34 cellular contexts compared by ENCODE assay signal in the genomic region with DNA sequence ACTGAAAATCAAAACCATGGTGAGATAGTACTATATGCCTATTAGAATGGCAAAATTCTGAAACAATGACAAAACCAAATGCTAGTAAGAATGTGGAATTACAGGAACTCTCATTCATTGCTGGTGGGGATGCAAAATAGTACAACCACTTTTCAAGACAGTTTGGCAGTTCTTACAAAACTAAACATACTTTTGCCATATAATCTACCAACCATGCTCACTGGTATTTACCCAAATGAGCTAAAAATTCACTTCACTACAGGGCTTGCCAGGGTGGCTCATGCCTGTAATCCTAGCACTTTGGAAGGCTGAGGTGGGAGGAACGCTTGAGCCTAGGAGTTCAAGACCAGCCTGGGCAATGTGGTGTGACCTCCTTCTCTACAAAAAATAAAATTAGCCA. TPM values are rescaled to one million over a fixed set of nuclear protein-coding genes. Genes with fewer than 3 reads are reported as not detected.
DNase-seq lines count a peak whose midpoint lies in the region; ATAC-seq, FAIRE-seq and TF ChIP-seq lines count a peak whose summit lies in the region.
"Had no signal": no experiment of that assay in that cellular context is flagged by ENCODE, and none has a peak within 500 bp of the region (broad histone marks: within the 10 kb centered on the region; RNA-seq: fewer than 3 reads in every experiment).

No MANE protein-coding gene starts in this region.

- H3K18ac ChIP-seq in IMR-90 (ENCODE audit: low read depth, low read length) (no peak overlapping the region), trophoblast cell (ENCODE audit: low read length) (no peak overlapping the region)

- no peak overlapping the region for H3K23ac ChIP-seq in IMR-90 (ENCODE audit: low read depth, low read length)
- H3K23ac ChIP-seq in trophoblast cell (ENCODE audit: low read length) = no peak overlapping the region

- no peaks in the 10 kb centered on the region; a peak in 1 of 22 replicates for H3K36me3 ChIP-seq in BLaER1 treated with 17β-estradiol and CSF1 and Interleukin-3, amounts not matched to agents 10 nM and 100 nM
- no peaks in the 10 kb centered on the region for H3K36me3 ChIP-seq in IMR-90 (ENCODE audit: control insufficient read depth, insufficient read depth, low read length)
- no peaks in the 10 kb centered on the region for H3K36me3 ChIP-seq in GM12878 (ENCODE audit: control insufficient read depth in 2 of 2, insufficient read depth in 2 of 2, low read length in 1 of 2)
- H3K36me3 ChIP-seq in trophoblast cell (ENCODE audit: control insufficient read depth in 1 of 2, insufficient read depth in 2 of 2, low read length in 2 of 2) = no peaks in the 10 kb centered on the region
- H3K36me3 ChIP-seq: left ventricle myocardium inferior, Peyer's patch, right atrium auricular region had no signal

- WGBS in IMR-90 (ENCODE audit: extremely low coverage in 2 of 2, insufficient read length in 1 of 2), 2 experiments = no CpG with 5 or more reads among the region's 1 CpG
- 93% methylated on average over 1 of the region's 1 CpG for WGBS in GM12878 (ENCODE audit: insufficient coverage, insufficient replicate concordance, low lambda C conversion rate, missing lambda C conversion rate)
- no CpG with 5 or more reads among the region's 1 CpG for WGBS in trophoblast cell (ENCODE audit: extremely low coverage, insufficient coverage, insufficient read length)

- H2AK9ac ChIP-seq in IMR-90 (replicated peaks; ENCODE audit: low read depth, low read length, poor library complexity) = no peak overlapping the region

- peak; percentile 57 for ATAC-seq in IMR-90 (ENCODE audit: low read depth)
- ATAC-seq in GM12878 = peak; percentile 20
- ATAC-seq: stimulated activated naive CD8-positive, alpha-beta T cell treated with anti-CD3 and anti-CD28 coated beads, Interleukin-15, Interleukin-2, amounts not matched to agents 100 U/mL and 50 U/mL, for 24 hours had no signal

- no peaks in the 10 kb centered on the region for H3K9me1 ChIP-seq in IMR-90 (ENCODE audit: insufficient read depth, low read length)

- POLR2A ChIA-PET in IMR-90 (lab: Charles Lee; ENCODE audit: unreplicated experiment) (no interaction called here), GM12878 (lab: Charles Lee) (interaction anchor here (1.1 kb wide), 1 partner anchor 64 kb away, joined by 3 read pairs; no protein-coding TSS in a partner anchor)

- H4K8ac ChIP-seq in IMR-90 (ENCODE audit: low read depth in 2 of 2, low read length in 2 of 2) = no peak overlapping the region
- H4K8ac ChIP-seq in trophoblast cell (ENCODE audit: low read depth, low read length) = no peak overlapping the region

- in situ Hi-C loops in IMR-90 (cut with MboI; ENCODE audit: low sequenced_read_pairs) = no loop called here
- in situ Hi-C loops in GM12878 (cut with MboI) = no loop called here

- FAIRE-seq in GM12878 (lab: Jason Lieb, UNC) = no peak
- FAIRE-seq: urothelium cell line had no signal

- H3K9me3 ChIP-seq in BLaER1 treated with 17β-estradiol and CSF1 and Interleukin-3, amounts not matched to agents 10 nM and 100 nM (replicated peaks in 1 of 11) = peaks cover 0 to 15% (median 6%) of the 10 kb centered on the region in 11 experiments; a peak in 4 of 22 replicates
- H3K9me3 ChIP-seq in IMR-90 (ENCODE audit: control insufficient read depth, insufficient read depth, low read length) (no peaks in the 10 kb centered on the region), GM12878 (replicated peaks; ENCODE audit: control insufficient read depth, insufficient read depth, low read length) (no peaks in the 10 kb centered on the region; the same call in 1 of the 3 replicates), trophoblast cell (ENCODE audit: insufficient read depth, low read depth, low read length) (no peaks in the 10 kb centered on the region)
- H3K9me3 ChIP-seq: left ventricle myocardium inferior, Peyer's patch, right atrium auricular region had no signal

- H4K12ac ChIP-seq in trophoblast cell (ENCODE audit: low read depth, low read length) = no peak overlapping the region

- no peak overlapping the region for H2BK15ac ChIP-seq in IMR-90 (ENCODE audit: low read depth, low read length)

- no peak overlapping the region for H2BK5ac ChIP-seq in IMR-90 (ENCODE audit: low read depth, low read length, poor library complexity, severe bottlenecking)
- H2BK5ac ChIP-seq in trophoblast cell (ENCODE audit: low read depth, low read length, poor library complexity) = no peak overlapping the region

- TF ChIP-seq CTCF in IMR-90 (conservative IDR thresholded peaks at IDR 0.05; ENCODE audit: low read depth, low read length) = no peak
- TF ChIP-seq CTCF in GM12878 (IDR thresholded peaks at IDR 0.05 in 2 of 3, conservative IDR thresholded peaks at IDR 0.05 in 1 of 3; ENCODE audit: control insufficient read depth in 2 of 3, extremely low read depth in 1 of 3, insufficient read depth in 1 of 3, low read depth in 3 of 3, low read length in 3 of 3) = no peak

- H4K5ac ChIP-seq in IMR-90 (ENCODE audit: low read depth, low read length) = no peak overlapping the region

- H3K4me3 ChIP-seq in BLaER1 treated with 17β-estradiol and CSF1 and Interleukin-3, amounts not matched to agents 10 nM and 100 nM = no peak overlapping the region
- no peak overlapping the region for H3K4me3 ChIP-seq in IMR-90 (ENCODE audit: insufficient read depth, low read depth, low read length)
- H3K4me3 ChIP-seq in GM12878 = no peak overlapping the region
- no peak overlapping the region for H3K4me3 ChIP-seq in trophoblast cell (ENCODE audit: low read depth, low read length)
- H3K4me3 ChIP-seq: coronary artery, left ventricle myocardium inferior, Peyer's patch, right atrium auricular region, smooth muscle cell had no signal

- dilution Hi-C loops in IMR-90 (cut with HindIII; ENCODE audit: low sequenced_read_pairs, unreplicated experiment) = no loop called here

- SMC1A ChIA-PET in GM12878 (lab: Charles Lee; ENCODE audit: uncharacterized antibody, unreplicated experiment) = interaction anchor here (0.7 to 1.4 kb wide), 4 partner anchors 42 to 142 kb away, joined by 3 to 5 read pairs (median 4); no protein-coding TSS in a partner anchor

- TF ChIP-seq EP300 in GM12878 (IDR thresholded peaks at IDR 0.05; ENCODE audit: borderline replicate concordance in 1 of 2, control insufficient read depth in 1 of 2, low read depth in 2 of 2, low read length in 2 of 2) = no peak

- H3K4me2 ChIP-seq in BLaER1 treated with 17β-estradiol and CSF1 and Interleukin-3, amounts not matched to agents 10 nM and 100 nM = peak overlapping the region in 7 of 11 experiments; percentile 13 to 83 (median 66); a peak in 13 of 22 replicates
- no peak overlapping the region for H3K4me2 ChIP-seq in IMR-90 (ENCODE audit: low read depth, low read length)
- peak overlapping the region; percentile 64 for H3K4me2 ChIP-seq in GM12878 (ENCODE audit: control insufficient read depth, insufficient read depth)
- no peak overlapping the region for H3K4me2 ChIP-seq in trophoblast cell (ENCODE audit: low read length)
- H3K4me2 ChIP-seq: smooth muscle cell had no signal

- H3K14ac ChIP-seq in IMR-90 (replicated peaks; ENCODE audit: low read depth, low read length) (no peak overlapping the region), trophoblast cell (ENCODE audit: low read length) (no peak overlapping the region)

- H3K79me1 ChIP-seq in IMR-90 (ENCODE audit: low read depth in 1 of 2, low read length in 2 of 2) = peaks cover 19 to 24% of the 10 kb centered on the region in 2 experiments
- no peaks in the 10 kb centered on the region for H3K79me1 ChIP-seq in trophoblast cell (ENCODE audit: low read length)

- TF ChIP-seq POLR2A in IMR-90 (IDR thresholded peaks at IDR 0.05; ENCODE audit: low read depth, low read length) = no peak
- no peak for TF ChIP-seq POLR2A in GM12878 (IDR thresholded peaks at IDR 0.05; ENCODE audit: low read depth, low read length)

- no peak overlapping the region for H3K9ac ChIP-seq in BLaER1 treated with 17β-estradiol and CSF1 and Interleukin-3, amounts not matched to agents 10 nM and 100 nM
- H3K9ac ChIP-seq in IMR-90 (ENCODE audit: low read depth, low read length) (no peak overlapping the region), GM12878 (ENCODE audit: control insufficient read depth, insufficient read depth, low read length) (no peak overlapping the region), trophoblast cell (ENCODE audit: low read length) (no peak overlapping the region)

- H3K27ac ChIP-seq in BLaER1 treated with 17β-estradiol and CSF1 and Interleukin-3, amounts not matched to agents 10 nM and 100 nM = no peak overlapping the region
- no peak overlapping the region for H3K27ac ChIP-seq in IMR-90 (ENCODE audit: insufficient read depth, low read length)
- peak overlapping the region; percentile 66 for H3K27ac ChIP-seq in GM12878 (ENCODE audit: control insufficient read depth, insufficient read depth)
- no peak overlapping the region for H3K27ac ChIP-seq in trophoblast cell (ENCODE audit: low read depth, low read length)
- H3K27ac ChIP-seq: C4-2B, coronary artery, left ventricle myocardium inferior, Peyer's patch, right atrium auricular region had no signal

- TF ChIP-seq RAD21 in IMR-90 (IDR thresholded peaks at IDR 0.05; ENCODE audit: low read length) (no peak), GM12878 (IDR thresholded peaks at IDR 0.05; ENCODE audit: insufficient read depth, low read depth, low read length) (no peak)

- H2BK12ac ChIP-seq in trophoblast cell (ENCODE audit: low read length) = no peak overlapping the region

- no peak overlapping the region for H3K56ac ChIP-seq in IMR-90 (ENCODE audit: extremely low read depth, insufficient read depth, low read length)

- peak; percentile 13 for DNase-seq in IMR-90
- no peak for DNase-seq in GM12878 (ENCODE audit: low read depth, low spot score)
- peak; percentile 5 to 83 for DNase-seq in trophoblast cell
- DNase-seq in HK-2 (ENCODE audit: unreplicated experiment) = no peak
- no peak for DNase-seq in NCI-H2081 treated with DMSO at 0.1 percent for 48 hours (lab: John Stamatoyannopoulos, UW)
- no peak for DNase-seq in activated naive CD4-positive, alpha-beta T cell treated with Interleukin-2 at 50 U/mL for 16 hours
- DNase-seq: activated CD4-positive, alpha-beta T cell treated with anti-CD3 and anti-CD28 coated beads, Interleukin-2, amount 10 ng/mL, durations not matched to agents 24 days and 14 days; activated CD8-positive, alpha-beta memory T cell treated with anti-CD3 and anti-CD28 coated beads for 24 hours; activated effector memory CD4-positive, alpha-beta T cell treated with Interleukin-2 at 50 U/mL for 16 hours; activated T-cell treated with anti-CD3 and anti-CD28 coated beads for 4 hours; anterior cingulate cortex; COR-L47; DMS53; effector CD8-positive, alpha-beta T cell; GDM1; head of caudate nucleus; HFFc6; islet precursor cell; left ventricle myocardium inferior; mesendoderm; NCI-H1417; NCI-H2029 treated with DMSO at 0.1 percent for 48 hours; NCI-H526 treated with DMSO at 0.1 percent for 48 hours; NK-92 treated with Interleukin-12 subunit alpha and Interleukin-12 subunit beta, amount 100 ng/mL, for 24 hours; Peyer's patch; SHP77 treated with DMSO at 0.1 percent for 48 hours; stimulated activated naive CD8-positive, alpha-beta T cell treated with anti-CD3 and anti-CD28 coated beads, Interleukin-15, Interleukin-2, amounts not matched to agents 100 U/mL and 50 U/mL, for 24 hours; SW 1271 had no signal

- H2BK120ac ChIP-seq in IMR-90 (ENCODE audit: low read depth, low read length) = no peak overlapping the region
- no peak overlapping the region for H2BK120ac ChIP-seq in trophoblast cell (ENCODE audit: insufficient read depth, low read length, poor library complexity)

- no peak overlapping the region for H2BK20ac ChIP-seq in IMR-90 (ENCODE audit: low read depth, low read length)

- peaks cover 0 to 17% (median 0%) of the 10 kb centered on the region in 11 experiments; a peak in 6 of 22 replicates for H4K20me1 ChIP-seq in BLaER1 treated with 17β-estradiol and CSF1 and Interleukin-3, amounts not matched to agents 10 nM and 100 nM
- H4K20me1 ChIP-seq in IMR-90 (ENCODE audit: insufficient read depth, low read length) (peaks cover 11% of the 10 kb centered on the region; the same call in 1 of the 2 replicates), GM12878 (ENCODE audit: control insufficient read depth, insufficient read depth) (no peaks in the 10 kb centered on the region)

- no peak overlapping the region for H4K91ac ChIP-seq in IMR-90 (ENCODE audit: insufficient read depth, low read depth, low read length)
- H4K91ac ChIP-seq in trophoblast cell (ENCODE audit: low read depth, low read length) = no peak overlapping the region

- H3K4ac ChIP-seq in IMR-90 (ENCODE audit: low read depth, low read length) (no peak overlapping the region), trophoblast cell (ENCODE audit: low read depth, low read length) (no peak overlapping the region)

- no peaks in the 10 kb centered on the region; the same call in 1 of the 2 replicates for H3K79me2 ChIP-seq in GM12878 (ENCODE audit: control insufficient read depth, insufficient read depth, low read length)
- no peaks in the 10 kb centered on the region for H3K79me2 ChIP-seq in trophoblast cell (ENCODE audit: control insufficient read depth, insufficient read depth, low read length, poor library complexity)

- BruUV-seq in IMR-90 (replicated peaks; lab: Mats Ljungman, UMichigan) (no TSS peak), GM12878 (replicated peaks; lab: Mats Ljungman, UMichigan) (no TSS peak)

- RAD21 ChIA-PET in GM12878 (lab: Charles Lee; ENCODE audit: unreplicated experiment) = interaction anchor here (0.9 kb wide), 1 partner anchor 78 kb away, joined by 3 read pairs; no protein-coding TSS in a partner anchor

- intact Hi-C loops in IMR-90 (cut with micrococcal nuclease) = no loop called here
- intact Hi-C loops in GM12878 (cut with micrococcal nuclease; ENCODE audit: unreplicated experiment) = loop anchor here (5.0 kb wide), 1 partner anchor 64 kb away; no protein-coding TSS in a partner anchor

- no peaks in the 10 kb centered on the region for H3K27me3 ChIP-seq in BLaER1 treated with 17β-estradiol and CSF1 and Interleukin-3, amounts not matched to agents 10 nM and 100 nM
- H3K27me3 ChIP-seq in IMR-90 (ENCODE audit: control insufficient read depth, insufficient read depth, low read length) (no peaks in the 10 kb centered on the region), GM12878 (replicated peaks in 1 of 2; ENCODE audit: control insufficient read depth in 2 of 2, insufficient read depth in 2 of 2, low read length in 1 of 2) (no peaks in the 10 kb centered on the region), trophoblast cell (ENCODE audit: insufficient read depth, low read length) (no peaks in the 10 kb centered on the region)
- H3K27me3 ChIP-seq: Peyer's patch, right atrium auricular region had no signal

- peaks cover 0 to 33% (median 22%) of the 10 kb centered on the region in 10 experiments; a peak in 15 of 20 replicates for H3K4me1 ChIP-seq in BLaER1 treated with 17β-estradiol and CSF1 and Interleukin-3, amounts not matched to agents 10 nM and 100 nM
- no peaks in the 10 kb centered on the region for H3K4me1 ChIP-seq in IMR-90 (ENCODE audit: control insufficient read depth, insufficient read depth, low read length)
- H3K4me1 ChIP-seq in GM12878 (ENCODE audit: control insufficient read depth, insufficient read depth, low read length) = peaks cover 8% of the 10 kb centered on the region
- no peaks in the 10 kb centered on the region for H3K4me1 ChIP-seq in trophoblast cell (ENCODE audit: control insufficient read depth in 1 of 2, insufficient read depth in 2 of 2, low read length in 2 of 2)
- H3K4me1 ChIP-seq: Peyer's patch had no signal

- no peak overlapping the region for H2AFZ ChIP-seq in IMR-90 (replicated peaks; ENCODE audit: low read length, poor library complexity)
- no peak overlapping the region for H2AFZ ChIP-seq in GM12878 (ENCODE audit: control insufficient read depth, low read depth, low read length)
- H2AFZ ChIP-seq in trophoblast cell (ENCODE audit: insufficient read depth, low read length, poor library complexity) = no peak overlapping the region

- CTCF ChIA-PET in IMR-90 (lab: Yijun Ruan, JAX) (no interaction called here), GM12878 (lab: Yijun Ruan, JAX) (interaction anchor here (1.1 to 1.2 kb wide), 2 partner anchors 49 to 298 kb away, joined by 3 read pairs; no protein-coding TSS in a partner anchor)

- no peak overlapping the region for H2AK5ac ChIP-seq in IMR-90 (ENCODE audit: low read depth, low read length)
- no peak overlapping the region for H2AK5ac ChIP-seq in trophoblast cell (ENCODE audit: low read length)

RNA-seq across cellular contexts. Expression of a gene that starts 40.0 kb away (rescaled TPM):
- total RNA-seq in IMR-90 (2012; rRNA removed) (49.2 and 49.5 TPM in 2 replicates), GM12878 (2014; rRNA removed) (17.8 and 20.2 TPM in 2 replicates), GM12878 (2014; rRNA removed; fragmentation: Illumina TruSeq; extraction: Trizol) (25.3 and 28.3 TPM in 2 replicates), GM12878 (2021) (18.7 and 23.3 TPM in 2 replicates)
- polyA plus RNA-seq in IMR-90 (2012; rRNA removed) (6.0 and 7.9 TPM in 2 replicates), GM12878 (2011; rRNA removed) (17.0 and 17.3 TPM in 2 replicates), GM12878 (2014; fragmentation: Illumina TruSeq; extraction: Trizol) (11.7 and 13.7 TPM in 2 replicates), GM12878 (2014; fragmentation: Nextera tagmentation; extraction: Ambion mirVana) (1 to 10 TPM; 3.3 to 5.9 TPM), GM12878 (2014; rRNA removed) (6.5 and 8.3 TPM in 2 replicates), GM12878 (2016; fragmentation: Nextera tagmentation; extraction: Ambion mirVana) (10 to 100 TPM; 10.6 to 12.7 TPM)
- polyA plus RNA-seq in IMR-90 (2012; cell fraction: cytosol; rRNA removed) = 1.8 and 6.6 TPM in 2 replicates
- 3.0 and 16.0 TPM in 2 replicates for polyA plus RNA-seq in IMR-90 (2012; cell fraction: nucleus; rRNA removed; ENCODE audit: low replicate concordance)
- 185 and 197 TPM in 2 replicates for total RNA-seq in GM12878 (2013; cell fraction: nucleolus; rRNA removed)
- 7.7 TPM for polyA plus RNA-seq in GM12878 (2011; ENCODE audit: low read depth)
- 10.5 and 13.0 TPM in 2 replicates for polyA plus RNA-seq in GM12878 (2011; cell fraction: cytosol; rRNA removed)
- 28.0 and 31.0 TPM in 2 replicates for polyA plus RNA-seq in GM12878 (2011; cell fraction: nucleus; rRNA removed)
- 7.7 and 8.6 TPM in 2 replicates for polyA plus RNA-seq in GM12878 (2012)
- polyA minus RNA-seq in GM12878 (2011; rRNA and poly(A)+ RNA removed) = 71.1 and 101 TPM in 2 replicates
- polyA minus RNA-seq in GM12878 (2011; cell fraction: cytosol; rRNA and poly(A)+ RNA removed) = 19.0 and 21.0 TPM in 2 replicates
- 47.8 and 80.0 TPM in 2 replicates for polyA minus RNA-seq in GM12878 (2011; cell fraction: nucleus; rRNA and poly(A)+ RNA removed)
- polyA plus RNA-seq in trophoblast cell (2013) = 8.7 and 9.0 TPM in 2 replicates

RNA-seq across cellular contexts. Expression of a gene that starts 40.3 kb away (rescaled TPM):
- total RNA-seq in IMR-90 (2012; rRNA removed) (2.9 and 3.1 TPM in 2 replicates), GM12878 (2014; rRNA removed) (1.5 and 2.0 TPM in 2 replicates), GM12878 (2014; rRNA removed; fragmentation: Illumina TruSeq; extraction: Trizol) (1.3 TPM in 2 replicates), GM12878 (2021) (1.8 and 2.4 TPM in 2 replicates)
- polyA plus RNA-seq in IMR-90 (2012; rRNA removed) (1.6 and 1.9 TPM in 2 replicates), GM12878 (2011; rRNA removed) (5.2 and 5.6 TPM in 2 replicates), GM12878 (2014; fragmentation: Illumina TruSeq; extraction: Trizol) (2.1 and 2.2 TPM in 2 replicates), GM12878 (2014; fragmentation: Nextera tagmentation; extraction: Ambion mirVana) (1 to 10 TPM; 2.2 to 4.0 TPM), GM12878 (2014; rRNA removed) (0.87 and 1.3 TPM in 2 replicates), GM12878 (2016; fragmentation: Nextera tagmentation; extraction: Ambion mirVana) (1 to 10 TPM; 3.7 to 4.2 TPM)
- polyA plus RNA-seq in IMR-90 (2012; cell fraction: cytosol; rRNA removed) = 0.38 and 0.51 TPM in 2 replicates
- 0.22 and 1.3 TPM in 2 replicates for polyA plus RNA-seq in IMR-90 (2012; cell fraction: nucleus; rRNA removed; ENCODE audit: low replicate concordance)
- total RNA-seq in GM12878 (2013; cell fraction: nucleolus; rRNA removed) = 3.1 and 3.5 TPM in 2 replicates
- 1.6 TPM for polyA plus RNA-seq in GM12878 (2011; ENCODE audit: low read depth)
- 2.5 and 3.3 TPM in 2 replicates for polyA plus RNA-seq in GM12878 (2011; cell fraction: cytosol; rRNA removed)
- polyA plus RNA-seq in GM12878 (2011; cell fraction: nucleus; rRNA removed) = 1.1 and 2.8 TPM in 2 replicates
- polyA plus RNA-seq in GM12878 (2012) = 1.2 and 2.6 TPM in 2 replicates
- 9.1 and 12.0 TPM in 2 replicates for polyA minus RNA-seq in GM12878 (2011; rRNA and poly(A)+ RNA removed)
- polyA minus RNA-seq in GM12878 (2011; cell fraction: cytosol; rRNA and poly(A)+ RNA removed) = 4.2 and 6.0 TPM in 2 replicates
- 0.85 and 1.4 TPM in 2 replicates for polyA minus RNA-seq in GM12878 (2011; cell fraction: nucleus; rRNA and poly(A)+ RNA removed)
- 2.2 and 2.3 TPM in 2 replicates for polyA plus RNA-seq in trophoblast cell (2013)

Comparison
In these comparisons a context has a peak if more than half of its experiments do, and no peak if none do; other contexts are left out.
1. H3K4me2 ChIP-seq: peak in BLaER1 treated with 17β-estradiol and CSF1 and Interleukin-3, amounts not matched to agents 10 nM and 100 nM (7 of 11) and GM12878 (single experiment); none in IMR-90 (single experiment) and trophoblast cell (single experiment).
2. DNase-seq: peak in IMR-90 (single experiment) and trophoblast cell (2 of 2); none in GM12878 (single experiment), HK-2 (single experiment), NCI-H2081 treated with DMSO at 0.1 percent for 48 hours (single experiment) and activated naive CD4-positive, alpha-beta T cell treated with Interleukin-2 at 50 U/mL for 16 hours (single experiment).